In genomic region chr1:233364695-233365539, GRCh38 we compare ENCODE assay signal across 8 cellular contexts. TPM values are rescaled to one million over a fixed set of nuclear protein-coding genes. Genes with fewer than 3 reads are reported as not detected.
DNase-seq lines count a peak whose midpoint lies in the region; ATAC-seq, FAIRE-seq and TF ChIP-seq lines count a peak whose summit lies in the region.

No MANE protein-coding gene starts in this region.

- POLR2A ChIA-PET in K562 (lab: Yijun Ruan, JAX) = no interaction called here

- no peaks in the 10 kb centered on the region for H3K9me1 ChIP-seq in K562 (ENCODE audit: control insufficient read depth, insufficient read depth, low read length)

- peak; percentile 40 to 74 (median 50); a peak in 4 of 6 replicates for TF ChIP-seq CTCF in K562 (IDR thresholded peaks at IDR 0.05 in 2 of 3, conservative IDR thresholded peaks at IDR 0.05 in 1 of 3; ENCODE audit: insufficient read depth in 2 of 3, low read depth in 1 of 3, low read length in 3 of 3)

- DNase-seq in Caki2 (ENCODE audit: low read depth) = peak; percentile 71
- peak; percentile 18 for DNase-seq in HTR-8/SVneo (ENCODE audit: insufficient read length, low spot score)
- DNase-seq in K562 (ENCODE audit: extremely low read depth in 1 of 4, low spot score in 3 of 4) = peak in 2 of 4 experiments; percentile 35 to 40
- DNase-seq in myocyte (ENCODE audit: low read depth) = peak; percentile 29
- DNase-seq in activated CD8-positive, alpha-beta memory T cell treated with anti-CD3 and anti-CD28 coated beads for 24 hours = no peak
- DNase-seq in HuH-7.5 (ENCODE audit: low spot score) = no peak
- DNase-seq in islet precursor cell = no peak

- no peak for TF ChIP-seq POLR2A in K562 (conservative IDR thresholded peaks at IDR 0.05)

- no TSS peak for BruUV-seq in K562 (replicated peaks; lab: Mats Ljungman, UMichigan)

- ATAC-seq in K562 (0 out of 3 replicates have a peak, but pooled peaks have one; percentile 46), HG02840 (IDR thresholded peaks at IDR 0.05; ENCODE audit: low FRiP score, unreplicated experiment) (no peak)

- H3K27me3 ChIP-seq in K562 (ENCODE audit: control insufficient read depth in 2 of 2, insufficient read depth in 2 of 2, low read length in 2 of 2) = peaks cover 9 to 15% of the 10 kb centered on the region in 2 experiments; a peak in 3 of 5 replicates

- no peak overlapping the region for H3K9ac ChIP-seq in K562 (ENCODE audit: insufficient read depth in 1 of 2, low read depth in 2 of 2, low read length in 2 of 2)

- CTCF ChIA-PET in K562 (lab: Yijun Ruan, JAX; ENCODE audit: low intra/inter-chr PET ratio) = interaction anchor here (0.6 to 1.4 kb wide), 4 partner anchors 102 to 944 kb away, joined by 3 to 8 read pairs (median 4); no protein-coding TSS in a partner anchor

- TF ChIP-seq EP300 in K562 (IDR thresholded peaks at IDR 0.05; ENCODE audit: low read length) = no peak

- intact Hi-C loops in K562 (cut with micrococcal nuclease) = loop anchor here (1.0 to 5.0 kb wide), 2 partner anchors 58 to 701 kb away; no protein-coding TSS in a partner anchor

- H4K20me1 ChIP-seq in K562 (replicated peaks; ENCODE audit: control insufficient read depth, insufficient read depth, low read length) = no peaks in the 10 kb centered on the region

- H3K36me3 ChIP-seq in K562 (ENCODE audit: control insufficient read depth, insufficient read depth, low read length) = no peaks in the 10 kb centered on the region

- TF ChIP-seq RAD21 in K562 (CRISPR knock-in tag; conservative IDR thresholded peaks at IDR 0.05 in 1 of 2, IDR thresholded peaks at IDR 0.05 in 1 of 2) = peak; percentile 69 to 73

- no peaks in the 10 kb centered on the region for H3K9me3 ChIP-seq in K562 (replicated peaks; ENCODE audit: control insufficient read depth, insufficient read depth, low read depth, low read length)

- no peaks in the 10 kb centered on the region for H3K79me2 ChIP-seq in K562 (ENCODE audit: control insufficient read depth, insufficient read depth, low read length)

- in situ Hi-C loops in Caki2 (cut with HindIII; ENCODE audit: low pct_unique_long_range_greater_than_20kb, low sequenced_read_pairs) (no loop called here), K562 (cut with MboI) (no loop called here)

- H3K27ac ChIP-seq in K562 (ENCODE audit: extremely low read depth, low read depth, low read length) = no peak overlapping the region

- no peak overlapping the region for H3K4me3 ChIP-seq in K562

- H2AFZ ChIP-seq in K562 (ENCODE audit: low read depth, low read length) = no peak overlapping the region

- 2% methylated on average over 5 of the region's 5 CpGs for WGBS in K562 (ENCODE audit: insufficient coverage, low coverage, missing lambda C conversion rate)

- no peaks in the 10 kb centered on the region for H3K4me1 ChIP-seq in K562 (replicated peaks in 1 of 2; ENCODE audit: control insufficient read depth in 2 of 2, insufficient read depth in 2 of 2, low read length in 2 of 2)

- no peak overlapping the region for H3K4me2 ChIP-seq in K562 (ENCODE audit: insufficient read depth, low read length)

- FAIRE-seq in HTR-8/SVneo (lab: Jason Lieb, UNC) (no peak), K562 (lab: Jason Lieb, UNC) (no peak)

TF ChIP-seq in K562, 482 proteins besides CTCF, POLR2A, EP300 and RAD21 (continues in another document):
- no peak for TF ChIP-seq ZNF586 (CRISPR knock-in tag; conservative IDR thresholded peaks at IDR 0.05)
- TF ChIP-seq FOXP1 (CRISPR knock-in tag; IDR thresholded peaks at IDR 0.05) = no peak
- TF ChIP-seq, protein P1, sequence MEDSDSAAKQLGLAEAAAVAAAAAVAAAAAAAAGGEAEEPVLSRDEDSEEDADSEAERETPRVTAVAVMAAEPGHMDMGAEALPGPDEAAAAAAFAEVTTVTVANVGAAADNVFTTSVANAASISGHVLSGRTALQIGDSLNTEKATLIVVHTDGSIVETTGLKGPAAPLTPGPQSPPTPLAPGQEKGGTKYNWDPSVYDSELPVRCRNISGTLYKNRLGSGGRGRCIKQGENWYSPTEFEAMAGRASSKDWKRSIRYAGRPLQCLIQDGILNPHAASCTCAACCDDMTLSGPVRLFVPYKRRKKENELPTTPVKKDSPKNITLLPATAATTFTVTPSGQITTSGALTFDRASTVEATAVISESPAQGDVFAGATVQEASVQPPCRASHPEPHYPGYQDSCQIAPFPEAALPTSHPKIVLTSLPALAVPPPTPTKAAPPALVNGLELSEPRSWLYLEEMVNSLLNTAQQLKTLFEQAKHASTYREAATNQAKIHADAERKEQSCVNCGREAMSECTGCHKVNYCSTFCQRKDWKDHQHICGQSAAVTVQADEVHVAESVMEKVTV (CRISPR knock-in tag; IDR thresholded peaks at IDR 0.05) = peak; percentile 30; the same call in 1 of the 2 replicates
- peak; percentile 52 for TF ChIP-seq DACH1 (IDR thresholded peaks at IDR 0.05; ENCODE audit: partially characterized antibody)
- TF ChIP-seq HOXB6 (CRISPR knock-in tag; IDR thresholded peaks at IDR 0.05; ENCODE audit: borderline replicate concordance) = no peak
- TF ChIP-seq PCBP2 (IDR thresholded peaks at IDR 0.05; ENCODE audit: low read depth, low read length, poor library complexity, severe bottlenecking) = no peak
- no peak for TF ChIP-seq SIN3B (IDR thresholded peaks at IDR 0.05; ENCODE audit: low read depth)
- TF ChIP-seq ZFP30 (CRISPR knock-in tag; IDR thresholded peaks at IDR 0.05; ENCODE audit: borderline replicate concordance) = no peak
- TF ChIP-seq HMGN3 (IDR thresholded peaks at IDR 0.05; ENCODE audit: borderline replicate concordance, extremely low read depth, insufficient read length, low read depth, low read length) = no peak
- TF ChIP-seq, protein P2, sequence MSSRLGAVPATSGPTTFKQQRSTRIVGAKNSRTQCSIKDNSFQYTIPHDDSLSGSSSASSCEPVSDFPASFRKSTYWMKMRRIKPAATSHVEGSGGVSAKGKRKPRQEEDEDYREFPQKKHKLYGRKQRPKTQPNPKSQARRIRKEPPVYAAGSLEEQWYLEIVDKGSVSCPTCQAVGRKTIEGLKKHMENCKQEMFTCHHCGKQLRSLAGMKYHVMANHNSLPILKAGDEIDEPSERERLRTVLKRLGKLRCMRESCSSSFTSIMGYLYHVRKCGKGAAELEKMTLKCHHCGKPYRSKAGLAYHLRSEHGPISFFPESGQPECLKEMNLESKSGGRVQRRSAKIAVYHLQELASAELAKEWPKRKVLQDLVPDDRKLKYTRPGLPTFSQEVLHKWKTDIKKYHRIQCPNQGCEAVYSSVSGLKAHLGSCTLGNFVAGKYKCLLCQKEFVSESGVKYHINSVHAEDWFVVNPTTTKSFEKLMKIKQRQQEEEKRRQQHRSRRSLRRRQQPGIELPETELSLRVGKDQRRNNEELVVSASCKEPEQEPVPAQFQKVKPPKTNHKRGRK (tag; IDR thresholded peaks at IDR 0.05) = no peak
- no peak for TF ChIP-seq EGR1 (conservative IDR thresholded peaks at IDR 0.05)
- TF ChIP-seq ETS2 (tag; IDR thresholded peaks at IDR 0.05; ENCODE audit: borderline replicate concordance, poor library complexity, severe bottlenecking) = no peak
- TF ChIP-seq GTF2F1 (IDR thresholded peaks at IDR 0.05; ENCODE audit: low read depth, low read length) = no peak
- TF ChIP-seq KDM1A (IDR thresholded peaks at IDR 0.05) = no peak
- TF ChIP-seq SRF (CRISPR knock-in tag; IDR thresholded peaks at IDR 0.05) = no peak
- TF ChIP-seq MYNN (IDR thresholded peaks at IDR 0.05) = no peak
- no peak for TF ChIP-seq MYNN (CRISPR knock-in tag; IDR thresholded peaks at IDR 0.05)
- 0 out of 4 replicates have a peak, but pooled peaks of 1 of the 2 experiments have one; percentile 34 for TF ChIP-seq TEAD1 (CRISPR knock-in tag; IDR thresholded peaks at IDR 0.05)

RNA-seq across cellular contexts. Expression of gene MAP3K21, which starts 37.4 kb away (rescaled TPM):
- total RNA-seq in Caki2 (2014; rRNA removed; shearing (Covaris generic); ENCODE audit: low replicate concordance) = 4.9 and 6.6 TPM in 2 replicates
- 0.83 and 1.2 TPM in 2 replicates for total RNA-seq in K562 (2011; cell fraction: chromatin; rRNA removed; ENCODE audit: low replicate concordance)
- total RNA-seq in K562 (2011; cell fraction: nucleolus; rRNA removed) = 0.66 and 0.83 TPM in 2 replicates
- 0.73 and 1.3 TPM in 2 replicates for total RNA-seq in K562 (2011; cell fraction: nucleoplasm; rRNA removed)
- total RNA-seq in K562 (2014; rRNA removed) = 0.23 and 0.57 TPM in 2 replicates
- 0.58 and 0.67 TPM in 2 replicates for total RNA-seq in K562 (2014; rRNA removed; fragmentation: Illumina TruSeq; extraction: Trizol)
- 0.62 and 0.68 TPM in 2 replicates for total RNA-seq in K562 (2015; rRNA removed; fragmentation: Illumina TruSeq; extraction: Trizol)
- total RNA-seq in K562 (2021) = 0.58 and 0.76 TPM in 2 replicates
- 0.27 and 0.86 TPM in 2 replicates for polyA plus RNA-seq in K562 (2011; rRNA removed)
- 0.28 and 0.48 TPM in 2 replicates for polyA plus RNA-seq in K562 (2011; cell fraction: cytosol; rRNA removed)
- polyA plus RNA-seq in K562 (2011; cell fraction: nucleus; rRNA removed) = 0.37 and 0.82 TPM in 2 replicates
- 0.38 and 0.43 TPM in 2 replicates for polyA plus RNA-seq in K562 (2012)
- 0.46 and 0.49 TPM in 2 replicates for polyA plus RNA-seq in K562 (2014; fragmentation: Illumina TruSeq; extraction: Trizol)
- under 1 TPM; 0.24 to 0.34 TPM for polyA plus RNA-seq in K562 (2014; fragmentation: Nextera tagmentation; extraction: Ambion mirVana)
- polyA plus RNA-seq in K562 (2014; rRNA removed) = 0.45 and 0.65 TPM in 2 replicates
- 0.66 and 1.7 TPM in 2 replicates for polyA minus RNA-seq in K562 (2011; rRNA and poly(A)+ RNA removed)
- 0.55 and 0.57 TPM in 2 replicates for polyA minus RNA-seq in K562 (2011; cell fraction: cytosol; rRNA and poly(A)+ RNA removed)
- 0.33 and 0.67 TPM in 2 replicates for polyA minus RNA-seq in K562 (2011; cell fraction: nucleus; rRNA and poly(A)+ RNA removed)
- total RNA-seq in myocyte = 0.05 TPM in 1 of 2 replicates, not detected in the other
- polyA plus RNA-seq in myocyte (2012) = not detected

Comparison
In these comparisons a context has a peak if more than half of its experiments do, and no peak if none do; other contexts are left out.
1. DNase-seq: peak in Caki2 (single experiment), HTR-8/SVneo (single experiment) and myocyte (single experiment); none in activated CD8-positive, alpha-beta memory T cell treated with anti-CD3 and anti-CD28 coated beads for 24 hours (single experiment), HuH-7.5 (single experiment) and islet precursor cell (single experiment).